ENCODE assay signal across 8 cellular contexts in the genomic region with DNA sequence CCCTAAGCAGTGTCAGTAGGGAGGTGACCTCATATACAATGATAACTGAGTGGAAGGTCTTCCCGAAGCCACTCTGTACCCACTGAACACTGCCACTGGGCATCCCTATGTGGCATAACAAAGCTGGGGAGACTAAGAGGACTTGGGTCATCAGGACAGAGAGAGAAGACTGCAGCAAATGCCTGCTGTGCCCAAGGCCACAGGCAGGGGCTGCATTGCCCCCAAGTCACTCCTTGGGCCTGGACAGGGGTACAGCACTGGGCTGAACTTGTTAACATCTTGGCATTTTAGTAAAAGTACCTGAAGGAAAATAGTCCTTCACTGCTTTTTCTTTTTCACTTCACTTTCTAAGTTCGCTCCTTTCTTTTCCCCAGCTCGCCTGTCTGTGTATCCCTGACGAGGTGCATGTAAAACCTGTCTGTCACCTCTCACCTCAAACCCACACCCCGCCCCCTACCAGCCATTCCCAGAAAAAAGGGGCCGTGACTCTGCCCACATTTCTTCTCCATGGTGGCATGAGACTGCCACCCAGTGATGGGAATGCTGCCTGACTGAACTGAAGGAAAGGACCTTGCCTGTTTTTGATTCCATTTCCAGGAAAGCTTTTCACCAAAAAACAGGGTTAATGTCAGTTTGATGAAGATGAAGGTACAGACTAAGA.
DNase-seq lines count a peak whose midpoint lies in the region; ATAC-seq, FAIRE-seq and TF ChIP-seq lines count a peak whose summit lies in the region.

No MANE protein-coding gene starts in this region.

- FAIRE-seq in astrocyte (lab: Jason Lieb, UNC), result no peak

- H3K4me3 ChIP-seq in AG09309 (ENCODE audit: control insufficient read depth, low read depth, low read length), result no peak overlapping the region
- no peak overlapping the region for H3K4me3 ChIP-seq in astrocyte (ENCODE audit: insufficient read depth, low read depth, low read length)

- H3K36me3 Mint-ChIP-seq in astrocyte (ENCODE audit: low read depth, unreplicated experiment), result peaks cover 6% of the 10 kb centered on the region
- H3K36me3 Mint-ChIP-seq in immature natural killer cell, result peaks cover 0 to 9% (median 3%) of the 10 kb centered on the region in 3 donors

- H3K27ac ChIP-seq in astrocyte (ENCODE audit: low read depth, low read length), result no peak overlapping the region

- no peaks in the 10 kb centered on the region for H3K4me1 ChIP-seq in astrocyte (ENCODE audit: insufficient read depth, low read length)

- H3K4me3 Mint-ChIP-seq in astrocyte (ENCODE audit: unreplicated experiment) (no peak overlapping the region), immature natural killer cell (no peak overlapping the region)

- no peaks in the 10 kb centered on the region for H4K20me1 ChIP-seq in astrocyte (ENCODE audit: insufficient read depth, low read length)

- no peaks in the 10 kb centered on the region for H3K36me3 ChIP-seq in astrocyte (ENCODE audit: insufficient read depth, low read length)

- H3K9me3 Mint-ChIP-seq in astrocyte (ENCODE audit: unreplicated experiment), result no peaks in the 10 kb centered on the region
- no peaks in the 10 kb centered on the region for H3K9me3 Mint-ChIP-seq in immature natural killer cell

- no peaks in the 10 kb centered on the region for H3K9me3 ChIP-seq in astrocyte (ENCODE audit: insufficient read depth, low read depth, low read length)

- ATAC-seq in HG03378 (IDR thresholded peaks at IDR 0.05; ENCODE audit: unreplicated experiment), result no peak

- DNase-seq in AG09309 (ENCODE audit: low read depth) (no peak), HK-2 (ENCODE audit: unreplicated experiment) (peak; percentile 40), astrocyte (ENCODE audit: low read depth) (no peak), inferior parietal cortex (ENCODE audit: extremely low spot score) (peak; percentile 4), NCI-H1092 (lab: John Stamatoyannopoulos, UW) (no peak), immature natural killer cell (no peak), NCI-H1092 treated with DMSO at 0.1 percent for 48 hours (lab: John Stamatoyannopoulos, UW) (no peak)

- H3K27ac Mint-ChIP-seq in astrocyte (ENCODE audit: unreplicated experiment), result peak overlapping the region; percentile 78
- H3K27ac Mint-ChIP-seq in immature natural killer cell, result no peak overlapping the region

- H3K27me3 Mint-ChIP-seq in astrocyte (ENCODE audit: low read depth, unreplicated experiment) (peaks cover 30% of the 10 kb centered on the region), immature natural killer cell (ENCODE audit: low read depth in 3 of 3) (peaks cover 0 to 1% (median 0%) of the 10 kb centered on the region in 3 donors)

- no peak overlapping the region for H3K9ac ChIP-seq in astrocyte (ENCODE audit: low read length)

- no peak overlapping the region for H2AFZ ChIP-seq in astrocyte (ENCODE audit: low read depth, low read length)

- no peaks in the 10 kb centered on the region for H3K79me2 ChIP-seq in astrocyte (ENCODE audit: insufficient read depth, low read length)

- H3K27me3 ChIP-seq in astrocyte (ENCODE audit: insufficient read depth, low read length), result no peaks in the 10 kb centered on the region

- TF ChIP-seq CTCF in AG09309 (IDR thresholded peaks at IDR 0.05; ENCODE audit: control insufficient read depth, insufficient read depth, low read depth, low read length, missing control alignments) (peak; percentile 66), astrocyte (IDR thresholded peaks at IDR 0.05; ENCODE audit: insufficient read depth, low read depth, low read length) (peak; percentile 22)

- H3K4me1 Mint-ChIP-seq in astrocyte (ENCODE audit: low read depth, unreplicated experiment) (peaks cover 4% of the 10 kb centered on the region), immature natural killer cell (peaks cover 0 to 3% of the 10 kb centered on the region in 2 donors)

- H3K4me2 ChIP-seq in astrocyte (ENCODE audit: low read length), result no peak overlapping the region

Comparison
In these comparisons a context has a peak if more than half of its experiments do, and no peak if none do; other contexts are left out.
1. DNase-seq: peak in HK-2 (single experiment) and inferior parietal cortex (single experiment); none in AG09309 (single experiment), astrocyte (single experiment), NCI-H1092 (single experiment), immature natural killer cell (0 of 3) and NCI-H1092 treated with DMSO at 0.1 percent for 48 hours (single experiment).